Comparison of ENCODE assay signal across 8 cellular contexts in genomic region chr9:132409828-132410528, GRCh38. TPM values are rescaled to one million over a fixed set of nuclear protein-coding genes. Genes with fewer than 3 reads are reported as not detected.
A peak's percentile ranks its signal among the peaks of the same experiment; 100 is the strongest.
DNase-seq lines count a peak whose midpoint lies in the region; ATAC-seq and TF ChIP-seq lines count a peak whose summit lies in the region.

CFAP77 (plus strand) TSS chr9:132410211; CDS start chr9:132410272, 61 bp downstream.

- peaks cover 24% of the 10 kb centered on the region for H3K27me3 Mint-ChIP-seq in activated T-helper 17 cell treated with anti-CD3 and anti-CD28 coated beads, Interleukin-2, amount 50 U/mL, for 72 hours

- H3K36me3 Mint-ChIP-seq in activated T-helper 17 cell treated with anti-CD3 and anti-CD28 coated beads, Interleukin-2, amount 50 U/mL, for 72 hours (ENCODE audit: low read depth) = peaks cover 18% of the 10 kb centered on the region

- no peaks in the 10 kb centered on the region for H3K9me3 ChIP-seq in neuron (ENCODE audit: low read length)

- peak within 1 kb of the TSS; percentile 94 for H2AFZ ChIP-seq in neuron (ENCODE audit: low read depth, low read length)

- peak within 1 kb of the TSS; percentile 38 to 51 for H3K4me3 ChIP-seq in foreskin fibroblast (ENCODE audit: low read depth in 1 of 2, low read length in 2 of 2)
- H3K4me3 ChIP-seq in neuron (ENCODE audit: low read length) = peak within 1 kb of the TSS; percentile 47

- no peak for TF ChIP-seq CTCF in foreskin fibroblast (IDR thresholded peaks at IDR 0.05; ENCODE audit: low read depth, low read length)

- no peaks in the 10 kb centered on the region for H3K36me3 ChIP-seq in neuron (ENCODE audit: insufficient read depth, low read length)

- H3K4me3 Mint-ChIP-seq in activated T-helper 17 cell treated with anti-CD3 and anti-CD28 coated beads, Interleukin-2, amount 50 U/mL, for 72 hours = peak within 1 kb of the TSS; percentile 69

- no peak within 1 kb of the TSS for H3K27ac Mint-ChIP-seq in activated T-helper 17 cell treated with anti-CD3 and anti-CD28 coated beads, Interleukin-2, amount 50 U/mL, for 72 hours

- DNase-seq in NCI-H1092 treated with DMSO at 0.1 percent for 48 hours (lab: John Stamatoyannopoulos, UW) (peak; percentile 20), NCI-H1092 (lab: John Stamatoyannopoulos, UW) (no peak), NCI-H2227 treated with DMSO at 0.1 percent for 48 hours (lab: John Stamatoyannopoulos, UW) (peak; percentile 51), foreskin fibroblast (peak; percentile 38 to 77)

- peaks cover 19% of the 10 kb centered on the region for H3K4me1 Mint-ChIP-seq in activated T-helper 17 cell treated with anti-CD3 and anti-CD28 coated beads, Interleukin-2, amount 50 U/mL, for 72 hours

- ATAC-seq in activated T-helper 17 cell treated with anti-CD3 and anti-CD28 coated beads, Interleukin-2, amount 50 U/mL, for 72 hours (replicated peaks) = no peak
- ATAC-seq in GM21786 (IDR thresholded peaks at IDR 0.05; ENCODE audit: unreplicated experiment) (no peak), HG02884 (IDR thresholded peaks at IDR 0.05; ENCODE audit: unreplicated experiment) (no peak)

- peaks cover 34% of the 10 kb centered on the region for H3K4me1 ChIP-seq in neuron (ENCODE audit: insufficient read depth, low read length)

- no peaks in the 10 kb centered on the region for H3K9me3 Mint-ChIP-seq in activated T-helper 17 cell treated with anti-CD3 and anti-CD28 coated beads, Interleukin-2, amount 50 U/mL, for 72 hours

- H3K27me3 ChIP-seq in neuron (ENCODE audit: insufficient read depth, low read length) = peaks cover 36% of the 10 kb centered on the region

RNA-seq across cellular contexts. Expression of gene CFAP77, which starts in this region (rescaled TPM):
- not detected for total RNA-seq in activated T-helper 17 cell treated with anti-CD3 and anti-CD28 coated beads, Interleukin-2, amount 50 U/mL, for 72 hours
